8 cellular contexts compared by ENCODE assay signal in genomic region chr3:11721114-11721440, GRCh38.
DNase-seq lines count a peak whose midpoint lies in the region; ATAC-seq, FAIRE-seq and TF ChIP-seq lines count a peak whose summit lies in the region.

No MANE protein-coding gene starts in this region.

- CTCF ChIA-PET in A549 (lab: Yijun Ruan, JAX), result no interaction called here

- H3K4me1 ChIP-seq in A549, result peaks cover 25% of the 10 kb centered on the region
- H3K4me1 ChIP-seq in breast epithelium, result peaks cover 0 to 5% of the 10 kb centered on the region in 2 donors
- H3K4me1 ChIP-seq in muscle layer of duodenum (ENCODE audit: control insufficient read depth in 1 of 2, insufficient read depth in 2 of 2, low read length in 2 of 2), result no peaks in the 10 kb centered on the region

- intact Hi-C loops in breast epithelium (cut with DNase I; ENCODE audit: low total_unique reads), result no loop called here

- 65% methylated on average over 5 of the region's 5 CpGs for WGBS in A549 (ENCODE audit: missing lambda C conversion rate)

- H3K9me3 ChIP-seq in A549 (no peaks in the 10 kb centered on the region), breast epithelium (no peaks in the 10 kb centered on the region), muscle layer of duodenum (ENCODE audit: control insufficient read depth in 1 of 2, low read length in 2 of 2) (no peaks in the 10 kb centered on the region)

- H3K36me3 ChIP-seq in breast epithelium (no peaks in the 10 kb centered on the region), muscle layer of duodenum (ENCODE audit: control insufficient read depth in 1 of 2, insufficient read depth in 2 of 2, low read length in 2 of 2) (no peaks in the 10 kb centered on the region)

- TF ChIP-seq CTCF in A549 (IDR thresholded peaks at IDR 0.05), result no peak
- TF ChIP-seq CTCF in breast epithelium (IDR thresholded peaks at IDR 0.05), result no peak

- TF ChIP-seq POLR2A in A549 (IDR thresholded peaks at IDR 0.05; ENCODE audit: low read length), result no peak
- no peak for TF ChIP-seq POLR2A in breast epithelium (IDR thresholded peaks at IDR 0.05)

- POLR2A ChIA-PET in A549 (lab: Yijun Ruan, JAX), result no interaction called here

- peak overlapping the region; percentile 85 to 95 for H3K27ac ChIP-seq in A549
- H3K27ac ChIP-seq in breast epithelium, result peak overlapping the region; percentile 95 to 97
- peak overlapping the region; percentile 80 for H3K27ac ChIP-seq in muscle layer of duodenum (ENCODE audit: low read length)

- H3K4me3 ChIP-seq in A549 (peak overlapping the region; percentile 63), breast epithelium (peak overlapping the region; percentile 85 to 92 (median 87)), muscle layer of duodenum (ENCODE audit: low read depth in 1 of 2, low read length in 2 of 2) (peak overlapping the region; percentile 89 to 90)

- TF ChIP-seq RAD21 in A549 (conservative IDR thresholded peaks at IDR 0.05 in 1 of 2, IDR thresholded peaks at IDR 0.05 in 1 of 2), result no peak

- H3K27me3 ChIP-seq in breast epithelium, result no peaks in the 10 kb centered on the region
- H3K27me3 ChIP-seq in muscle layer of duodenum (ENCODE audit: low read depth, low read length), result no peaks in the 10 kb centered on the region

- DNase-seq in A549 (ENCODE audit: low read depth in 1 of 2, low spot score in 1 of 2), result no peak
- DNase-seq in HT-29 (ENCODE audit: low spot score), result peak; percentile 34
- DNase-seq in breast epithelium (ENCODE audit: low spot score in 2 of 2), result no peak
- no peak for DNase-seq in NCI-H2081 (lab: John Stamatoyannopoulos, UW)
- DNase-seq in NCI-H2029 (lab: John Stamatoyannopoulos, UW), result no peak

- no peak for TF ChIP-seq EP300 in A549 (IDR thresholded peaks at IDR 0.05)

- FAIRE-seq in A549 (lab: Jason Lieb, UNC), result no peak

- H3K4me2 ChIP-seq in A549, result peak overlapping the region; percentile 88

- no peak for ATAC-seq in A549
- ATAC-seq in HG03460 (IDR thresholded peaks at IDR 0.05; ENCODE audit: unreplicated experiment), result no peak
- ATAC-seq in HG03139 (IDR thresholded peaks at IDR 0.05; ENCODE audit: unreplicated experiment), result no peak

TF ChIP-seq in A549, 52 proteins besides CTCF, POLR2A, EP300 and RAD21:
- TF ChIP-seq NPAS2 (CRISPR knock-in tag; IDR thresholded peaks at IDR 0.05; ENCODE audit: borderline replicate concordance), result no peak
